2 cellular contexts compared by ENCODE assay signal in genomic region chrX:72102760-72103159, GRCh38.
TF ChIP-seq lines count a peak whose summit lies in the region.

No MANE protein-coding gene starts in this region.

TF ChIP-seq in liver, 16 proteins besides CTCF, POLR2A, EP300 and RAD21 (continued from another document):
- TF ChIP-seq, protein P1, sequence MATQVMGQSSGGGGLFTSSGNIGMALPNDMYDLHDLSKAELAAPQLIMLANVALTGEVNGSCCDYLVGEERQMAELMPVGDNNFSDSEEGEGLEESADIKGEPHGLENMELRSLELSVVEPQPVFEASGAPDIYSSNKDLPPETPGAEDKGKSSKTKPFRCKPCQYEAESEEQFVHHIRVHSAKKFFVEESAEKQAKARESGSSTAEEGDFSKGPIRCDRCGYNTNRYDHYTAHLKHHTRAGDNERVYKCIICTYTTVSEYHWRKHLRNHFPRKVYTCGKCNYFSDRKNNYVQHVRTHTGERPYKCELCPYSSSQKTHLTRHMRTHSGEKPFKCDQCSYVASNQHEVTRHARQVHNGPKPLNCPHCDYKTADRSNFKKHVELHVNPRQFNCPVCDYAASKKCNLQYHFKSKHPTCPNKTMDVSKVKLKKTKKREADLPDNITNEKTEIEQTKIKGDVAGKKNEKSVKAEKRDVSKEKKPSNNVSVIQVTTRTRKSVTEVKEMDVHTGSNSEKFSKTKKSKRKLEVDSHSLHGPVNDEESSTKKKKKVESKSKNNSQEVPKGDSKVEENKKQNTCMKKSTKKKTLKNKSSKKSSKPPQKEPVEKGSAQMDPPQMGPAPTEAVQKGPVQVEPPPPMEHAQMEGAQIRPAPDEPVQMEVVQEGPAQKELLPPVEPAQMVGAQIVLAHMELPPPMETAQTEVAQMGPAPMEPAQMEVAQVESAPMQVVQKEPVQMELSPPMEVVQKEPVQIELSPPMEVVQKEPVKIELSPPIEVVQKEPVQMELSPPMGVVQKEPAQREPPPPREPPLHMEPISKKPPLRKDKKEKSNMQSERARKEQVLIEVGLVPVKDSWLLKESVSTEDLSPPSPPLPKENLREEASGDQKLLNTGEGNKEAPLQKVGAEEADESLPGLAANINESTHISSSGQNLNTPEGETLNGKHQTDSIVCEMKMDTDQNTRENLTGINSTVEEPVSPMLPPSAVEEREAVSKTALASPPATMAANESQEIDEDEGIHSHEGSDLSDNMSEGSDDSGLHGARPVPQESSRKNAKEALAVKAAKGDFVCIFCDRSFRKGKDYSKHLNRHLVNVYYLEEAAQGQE (IDR thresholded peaks at IDR 0.05), result peak; percentile 57
- TF ChIP-seq HNF4G (IDR thresholded peaks at IDR 0.05) (no peak), FOXA1 (IDR thresholded peaks at IDR 0.05) (no peak), ATF3 (IDR thresholded peaks at IDR 0.05) (no peak), FOXA2 (IDR thresholded peaks at IDR 0.05) (no peak), EGR1 (IDR thresholded peaks at IDR 0.05; ENCODE audit: low read depth in 2 of 2) (peak in 1 of 2 donors; percentile 25), YY1 (IDR thresholded peaks at IDR 0.05) (peak; percentile 74), GABPA (IDR thresholded peaks at IDR 0.05 in 1 of 2, conservative IDR thresholded peaks at IDR 0.05 in 1 of 2) (no peak), SP1 (IDR thresholded peaks at IDR 0.05) (peak; percentile 51), TAF1 (conservative IDR thresholded peaks at IDR 0.05) (no peak), NR2F2 (IDR thresholded peaks at IDR 0.05) (no peak), JUND (IDR thresholded peaks at IDR 0.05) (no peak), HNF4A (conservative IDR thresholded peaks at IDR 0.05) (peak; percentile 15 to 20)
- TF ChIP-seq, protein P2, sequence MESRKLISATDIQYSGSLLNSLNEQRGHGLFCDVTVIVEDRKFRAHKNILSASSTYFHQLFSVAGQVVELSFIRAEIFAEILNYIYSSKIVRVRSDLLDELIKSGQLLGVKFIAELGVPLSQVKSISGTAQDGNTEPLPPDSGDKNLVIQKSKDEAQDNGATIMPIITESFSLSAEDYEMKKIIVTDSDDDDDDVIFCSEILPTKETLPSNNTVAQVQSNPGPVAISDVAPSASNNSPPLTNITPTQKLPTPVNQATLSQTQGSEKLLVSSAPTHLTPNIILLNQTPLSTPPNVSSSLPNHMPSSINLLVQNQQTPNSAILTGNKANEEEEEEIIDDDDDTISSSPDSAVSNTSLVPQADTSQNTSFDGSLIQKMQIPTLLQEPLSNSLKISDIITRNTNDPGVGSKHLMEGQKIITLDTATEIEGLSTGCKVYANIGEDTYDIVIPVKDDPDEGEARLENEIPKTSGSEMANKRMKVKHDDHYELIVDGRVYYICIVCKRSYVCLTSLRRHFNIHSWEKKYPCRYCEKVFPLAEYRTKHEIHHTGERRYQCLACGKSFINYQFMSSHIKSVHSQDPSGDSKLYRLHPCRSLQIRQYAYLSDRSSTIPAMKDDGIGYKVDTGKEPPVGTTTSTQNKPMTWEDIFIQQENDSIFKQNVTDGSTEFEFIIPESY (IDR thresholded peaks at IDR 0.05), result no peak

TF ChIP-seq in HepG2, 621 proteins besides CTCF, POLR2A, EP300 and RAD21 (continued from another document):
- TF ChIP-seq CERS6 (CRISPR knock-in tag; IDR thresholded peaks at IDR 0.05), result no peak
- TF ChIP-seq ZNF770 (CRISPR knock-in tag; IDR thresholded peaks at IDR 0.05), result no peak
- TF ChIP-seq ATAD3A (CRISPR knock-in tag; IDR thresholded peaks at IDR 0.05), result no peak
- no peak for TF ChIP-seq TP53 (CRISPR knock-in tag; conservative IDR thresholded peaks at IDR 0.05)
- no peak for TF ChIP-seq HOXA3 (CRISPR knock-in tag; IDR thresholded peaks at IDR 0.05)
- TF ChIP-seq KIAA2018 (CRISPR knock-in tag; IDR thresholded peaks at IDR 0.05; ENCODE audit: borderline replicate concordance), result no peak
- TF ChIP-seq, protein P3, sequence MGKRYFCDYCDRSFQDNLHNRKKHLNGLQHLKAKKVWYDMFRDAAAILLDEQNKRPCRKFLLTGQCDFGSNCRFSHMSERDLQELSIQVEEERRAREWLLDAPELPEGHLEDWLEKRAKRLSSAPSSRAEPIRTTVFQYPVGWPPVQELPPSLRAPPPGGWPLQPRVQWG (CRISPR knock-in tag; IDR thresholded peaks at IDR 0.05; ENCODE audit: borderline replicate concordance, low read depth), result no peak
- TF ChIP-seq HNRNPLL (IDR thresholded peaks at IDR 0.05; ENCODE audit: low read depth, low read length, poor library complexity, severe bottlenecking), result no peak
- no peak for TF ChIP-seq FOXO1 (CRISPR knock-in tag; IDR thresholded peaks at IDR 0.05)
- TF ChIP-seq ZFAT (CRISPR knock-in tag; conservative IDR thresholded peaks at IDR 0.05), result no peak
- TF ChIP-seq NFKBIZ (CRISPR knock-in tag; IDR thresholded peaks at IDR 0.05), result no peak
- TF ChIP-seq ZNF30 (CRISPR knock-in tag; IDR thresholded peaks at IDR 0.05), result no peak
- no peak for TF ChIP-seq ZNF180 (CRISPR knock-in tag; IDR thresholded peaks at IDR 0.05; ENCODE audit: borderline replicate concordance, low read depth)
